Comparison of ENCODE assay signal across 25 cellular contexts in the genomic region with DNA sequence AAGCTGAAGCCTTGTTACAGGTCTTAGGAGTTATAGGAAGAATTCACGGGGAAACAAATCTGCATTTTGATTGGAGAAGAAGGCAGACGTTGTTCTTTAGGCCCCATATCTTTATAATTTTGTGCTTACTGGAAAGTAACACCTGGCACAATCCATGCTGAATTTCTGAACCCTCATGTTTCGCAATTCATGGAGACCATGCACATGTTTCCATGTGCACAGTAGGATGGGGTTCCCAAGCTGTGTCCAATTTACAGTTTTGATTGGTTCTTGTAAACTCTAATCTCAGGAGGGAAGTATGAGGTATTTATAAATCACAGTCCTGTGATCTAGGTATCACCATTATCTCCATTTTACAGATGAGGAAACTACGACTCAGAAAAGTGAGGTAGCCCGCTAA. TPM values are rescaled to one million over a fixed set of nuclear protein-coding genes. Genes with fewer than 3 reads are reported as not detected.
DNase-seq lines count a peak whose midpoint lies in the region; ATAC-seq, FAIRE-seq and TF ChIP-seq lines count a peak whose summit lies in the region.
"Had no signal": no experiment of that assay in that cellular context is flagged by ENCODE, and none has a peak within 500 bp of the region (broad histone marks: within the 10 kb centered on the region; RNA-seq: fewer than 3 reads in every experiment).

No MANE protein-coding gene starts in this region.

- no peak for TF ChIP-seq CTCF in activated CD8-positive, alpha-beta T cell treated with anti-CD3 and anti-CD28 coated beads for 36 hours (IDR thresholded peaks at IDR 0.05)
- no peak for TF ChIP-seq CTCF in K562 (IDR thresholded peaks at IDR 0.05 in 2 of 3, conservative IDR thresholded peaks at IDR 0.05 in 1 of 3; ENCODE audit: insufficient read depth in 2 of 3, low read depth in 1 of 3, low read length in 3 of 3)
- TF ChIP-seq CTCF in neutrophil (IDR thresholded peaks at IDR 0.05): no peak
- TF ChIP-seq CTCF in heart left ventricle (IDR thresholded peaks at IDR 0.05): no peak

- CTCF ChIA-PET in activated CD8-positive, alpha-beta T cell treated with anti-CD3 and anti-CD28 coated beads for 36 hours (lab: Charles Lee): interaction anchor here (1.1 to 1.9 kb wide), 2 partner anchors 42 to 75 kb away, joined by 3 to 5 read pairs; no protein-coding TSS in a partner anchor
- CTCF ChIA-PET in activated CD8-positive, alpha-beta T cell treated with anti-CD3 and anti-CD28 coated beads, Interleukin-2, amount 10 ng/mL, durations not matched to agents 7 days and 5 days (lab: Charles Lee): no interaction called here
- CTCF ChIA-PET in K562 (lab: Yijun Ruan, JAX; ENCODE audit: low intra/inter-chr PET ratio): no interaction called here

- no peak for TF ChIP-seq RAD21 in K562 (CRISPR knock-in tag; conservative IDR thresholded peaks at IDR 0.05 in 1 of 2, IDR thresholded peaks at IDR 0.05 in 1 of 2)

- no peak overlapping the region for H3K4me3 Mint-ChIP-seq in activated CD8-positive, alpha-beta T cell treated with anti-CD3 and anti-CD28 coated beads for 36 hours
- H3K4me3 Mint-ChIP-seq in activated CD8-positive, alpha-beta T cell treated with anti-CD3 and anti-CD28 coated beads, Interleukin-2, amount 10 ng/mL, durations not matched to agents 7 days and 5 days: no peak overlapping the region
- H3K4me3 Mint-ChIP-seq: CD4-positive, alpha-beta memory T cell had no signal

- H3K4me2 ChIP-seq in K562 (ENCODE audit: insufficient read depth, low read length): no peak overlapping the region

- H3K27me3 Mint-ChIP-seq in activated CD8-positive, alpha-beta T cell treated with anti-CD3 and anti-CD28 coated beads for 36 hours: no peaks in the 10 kb centered on the region
- H3K27me3 Mint-ChIP-seq in activated CD8-positive, alpha-beta T cell treated with anti-CD3 and anti-CD28 coated beads, Interleukin-2, amount 10 ng/mL, durations not matched to agents 7 days and 5 days (ENCODE audit: low read depth): no peaks in the 10 kb centered on the region
- H3K27me3 Mint-ChIP-seq: CD4-positive, alpha-beta memory T cell had no signal

- TF ChIP-seq EP300 in K562 (IDR thresholded peaks at IDR 0.05; ENCODE audit: low read length): no peak

- WGBS in K562 (ENCODE audit: insufficient coverage, low coverage, missing lambda C conversion rate): 55% methylated on average over 5 of the region's 5 CpGs
- 91 to 95% (median 94%) methylated on average over 5 of the region's 5 CpGs for WGBS in heart left ventricle, 4 donors

- H3K36me3 ChIP-seq in K562 (ENCODE audit: control insufficient read depth, insufficient read depth, low read length) (peaks cover 78% of the 10 kb centered on the region), neutrophil (peaks cover 47% of the 10 kb centered on the region), heart left ventricle (peaks cover 0 to 81% (median 43%) of the 10 kb centered on the region in 9 donors)

- H3K4me3 ChIP-seq in K562 (no peak overlapping the region), neutrophil (ENCODE audit: low read depth in 1 of 2, low read length in 1 of 2) (no peak overlapping the region), heart left ventricle (no peak overlapping the region)
- H3K4me3 ChIP-seq: BLaER1 treated with 17β-estradiol and CSF1 and Interleukin-3, amounts not matched to agents 10 nM and 100 nM; GM12878 had no signal

- TF ChIP-seq POLR2A in K562 (conservative IDR thresholded peaks at IDR 0.05): no peak
- no peak for TF ChIP-seq POLR2A in heart left ventricle (IDR thresholded peaks at IDR 0.05)

- no peaks in the 10 kb centered on the region for H3K4me1 ChIP-seq in K562 (replicated peaks in 1 of 2; ENCODE audit: control insufficient read depth in 2 of 2, insufficient read depth in 2 of 2, low read length in 2 of 2)
- peaks cover 33 to 39% of the 10 kb centered on the region in 2 experiments for H3K4me1 ChIP-seq in neutrophil (ENCODE audit: control insufficient read depth in 1 of 2, insufficient read depth in 1 of 2, low read depth in 1 of 2, low read length in 1 of 2)
- peaks cover 0 to 59% (median 0%) of the 10 kb centered on the region in 12 donors for H3K4me1 ChIP-seq in heart left ventricle

- intact Hi-C loops in activated CD8-positive, alpha-beta T cell treated with anti-CD3 and anti-CD28 coated beads for 36 hours (cut with micrococcal nuclease): no loop called here
- intact Hi-C loops in K562 (cut with micrococcal nuclease): no loop called here
- intact Hi-C loops in heart left ventricle (cut with DNase I): no loop called here

- no peaks in the 10 kb centered on the region for H3K9me3 Mint-ChIP-seq in activated CD8-positive, alpha-beta T cell treated with anti-CD3 and anti-CD28 coated beads for 36 hours
- H3K9me3 Mint-ChIP-seq in activated CD8-positive, alpha-beta T cell treated with anti-CD3 and anti-CD28 coated beads, Interleukin-2, amount 10 ng/mL, durations not matched to agents 7 days and 5 days (ENCODE audit: insufficient read depth): no peaks in the 10 kb centered on the region
- H3K9me3 Mint-ChIP-seq: CD4-positive, alpha-beta memory T cell had no signal

- no peaks in the 10 kb centered on the region for H3K9me1 ChIP-seq in K562 (ENCODE audit: control insufficient read depth, insufficient read depth, low read length)

- no peak overlapping the region for H3K27ac ChIP-seq in K562 (ENCODE audit: extremely low read depth, low read depth, low read length)
- H3K27ac ChIP-seq in neutrophil: peak overlapping the region; percentile 78
- H3K27ac ChIP-seq in heart left ventricle: no peak overlapping the region
- H3K27ac ChIP-seq: BLaER1 treated with 17β-estradiol and CSF1 and Interleukin-3, amounts not matched to agents 10 nM and 100 nM had no signal

- H3K27me3 ChIP-seq in K562 (ENCODE audit: control insufficient read depth in 2 of 2, insufficient read depth in 2 of 2, low read length in 2 of 2): no peaks in the 10 kb centered on the region
- H3K27me3 ChIP-seq in neutrophil: no peaks in the 10 kb centered on the region
- H3K27me3 ChIP-seq in heart left ventricle: no peaks in the 10 kb centered on the region
- H3K27me3 ChIP-seq: BLaER1 treated with 17β-estradiol and CSF1 and Interleukin-3, amounts not matched to agents 10 nM and 100 nM had no signal

- H3K9me3 ChIP-seq in K562 (replicated peaks; ENCODE audit: control insufficient read depth, insufficient read depth, low read depth, low read length) (no peaks in the 10 kb centered on the region), neutrophil (no peaks in the 10 kb centered on the region), heart left ventricle (no peaks in the 10 kb centered on the region)
- H3K9me3 ChIP-seq: BLaER1 treated with 17β-estradiol and CSF1 and Interleukin-3, amounts not matched to agents 10 nM and 100 nM had no signal

- BruUV-seq in K562 (replicated peaks; lab: Mats Ljungman, UMichigan): no TSS peak

- peaks cover 10% of the 10 kb centered on the region; the same call in 1 of the 3 replicates for H3K79me2 ChIP-seq in K562 (ENCODE audit: control insufficient read depth, insufficient read depth, low read length)

- POLR2A ChIA-PET in activated CD8-positive, alpha-beta T cell treated with anti-CD3 and anti-CD28 coated beads for 36 hours (lab: Charles Lee): interaction anchor here (1.0 to 1.2 kb wide), 3 partner anchors 36 to 89 kb away, joined by 3 read pairs; no protein-coding TSS in a partner anchor
- POLR2A ChIA-PET in activated CD8-positive, alpha-beta T cell treated with anti-CD3 and anti-CD28 coated beads, Interleukin-2, amount 10 ng/mL, durations not matched to agents 7 days and 5 days (lab: Charles Lee): no interaction called here
- POLR2A ChIA-PET in K562 (lab: Yijun Ruan, JAX): no interaction called here

- no peak overlapping the region for H3K9ac ChIP-seq in K562 (ENCODE audit: insufficient read depth in 1 of 2, low read depth in 2 of 2, low read length in 2 of 2)
- H3K9ac ChIP-seq: BLaER1 treated with 17β-estradiol and CSF1 and Interleukin-3, amounts not matched to agents 10 nM and 100 nM had no signal

- no peak for FAIRE-seq in K562 (lab: Jason Lieb, UNC)
- FAIRE-seq: GM12878, RCC 7860 had no signal

- in situ Hi-C loops in K562 (cut with MboI): no loop called here

- H3K36me3 Mint-ChIP-seq in activated CD8-positive, alpha-beta T cell treated with anti-CD3 and anti-CD28 coated beads for 36 hours (ENCODE audit: low read depth): peaks cover 63% of the 10 kb centered on the region
- peaks cover 77% of the 10 kb centered on the region for H3K36me3 Mint-ChIP-seq in activated CD8-positive, alpha-beta T cell treated with anti-CD3 and anti-CD28 coated beads, Interleukin-2, amount 10 ng/mL, durations not matched to agents 7 days and 5 days (ENCODE audit: low read depth)

- H4K20me1 ChIP-seq in K562 (replicated peaks; ENCODE audit: control insufficient read depth, insufficient read depth, low read length): no peaks in the 10 kb centered on the region

- ATAC-seq in activated CD8-positive, alpha-beta T cell treated with anti-CD3 and anti-CD28 coated beads for 36 hours: peak; percentile 27
- ATAC-seq in activated CD8-positive, alpha-beta T cell treated with anti-CD3 and anti-CD28 coated beads, Interleukin-2, amount 10 ng/mL, durations not matched to agents 7 days and 5 days: no peak
- ATAC-seq in K562 (no peak), heart left ventricle (no peak)
- ATAC-seq: Right ventricle myocardium inferior had no signal

- no peak overlapping the region for H3K27ac Mint-ChIP-seq in activated CD8-positive, alpha-beta T cell treated with anti-CD3 and anti-CD28 coated beads for 36 hours
- no peak overlapping the region for H3K27ac Mint-ChIP-seq in activated CD8-positive, alpha-beta T cell treated with anti-CD3 and anti-CD28 coated beads, Interleukin-2, amount 10 ng/mL, durations not matched to agents 7 days and 5 days

- DNase-seq in activated CD8-positive, alpha-beta T cell treated with anti-CD3 and anti-CD28 coated beads for 36 hours: no peak
- no peak for DNase-seq in activated CD8-positive, alpha-beta T cell treated with anti-CD3 and anti-CD28 coated beads, Interleukin-2, amount 10 ng/mL, durations not matched to agents 7 days and 5 days
- DNase-seq in K562 (ENCODE audit: extremely low read depth in 1 of 4, low spot score in 3 of 4) (no peak), SHP77 (lab: John Stamatoyannopoulos, UW) (no peak), heart left ventricle (no peak), COLO668 (lab: John Stamatoyannopoulos, UW; ENCODE audit: unreplicated experiment) (no peak)
- DNase-seq: 8988T; CD4-positive, alpha-beta memory T cell; DND-41; KBM-7; NCI-H1105; NCI-H146; NCI-H2029; NCI-H2227 treated with DMSO at 0.1 percent for 48 hours; NCI-H510A treated with DMSO at 0.1 percent for 48 hours; NCI-H774; NK-92 treated with Interleukin-12 subunit alpha and Interleukin-12 subunit beta, amount 100 ng/mL, for 24 hours; OCI-M1 had no signal

- peaks cover 33% of the 10 kb centered on the region for H3K4me1 Mint-ChIP-seq in activated CD8-positive, alpha-beta T cell treated with anti-CD3 and anti-CD28 coated beads for 36 hours (ENCODE audit: low read depth)
- peaks cover 30% of the 10 kb centered on the region for H3K4me1 Mint-ChIP-seq in activated CD8-positive, alpha-beta T cell treated with anti-CD3 and anti-CD28 coated beads, Interleukin-2, amount 10 ng/mL, durations not matched to agents 7 days and 5 days (ENCODE audit: low read depth)

- H2AFZ ChIP-seq in K562 (ENCODE audit: low read depth, low read length): no peak overlapping the region

RNA-seq across cellular contexts. Expression of a gene that starts 7.8 kb away (rescaled TPM):
- not detected for total RNA-seq in activated CD8-positive, alpha-beta T cell treated with anti-CD3 and anti-CD28 coated beads for 36 hours
- not detected for total RNA-seq in activated CD8-positive, alpha-beta T cell treated with anti-CD3 and anti-CD28 coated beads, Interleukin-2, amount 10 ng/mL, durations not matched to agents 7 days and 5 days
- not detected in 2 replicates for total RNA-seq in K562 (2011; cell fraction: chromatin; rRNA removed; ENCODE audit: low replicate concordance)
- not detected in 2 replicates for total RNA-seq in K562 (2011; cell fraction: nucleolus; rRNA removed)
- total RNA-seq in K562 (2011; cell fraction: nucleoplasm; rRNA removed): not detected in 2 replicates
- 2.2 TPM in 1 of 2 replicates, not detected in the other for total RNA-seq in K562 (2014; rRNA removed)
- not detected in 2 replicates for total RNA-seq in K562 (2014; rRNA removed; fragmentation: Illumina TruSeq; extraction: Trizol)
- total RNA-seq in K562 (2015; rRNA removed; fragmentation: Illumina TruSeq; extraction: Trizol): not detected in 2 replicates
- not detected in 2 replicates for total RNA-seq in K562 (2021)
- polyA plus RNA-seq in K562 (2011; rRNA removed): not detected in 2 replicates
- not detected in 2 replicates for polyA plus RNA-seq in K562 (2011; cell fraction: cytosol; rRNA removed)
- not detected in 2 replicates for polyA plus RNA-seq in K562 (2011; cell fraction: nucleus; rRNA removed)
- polyA plus RNA-seq in K562 (2012): not detected in 2 replicates
- polyA plus RNA-seq in K562 (2014; fragmentation: Illumina TruSeq; extraction: Trizol): not detected in 2 replicates
- polyA plus RNA-seq in K562 (2014; fragmentation: Nextera tagmentation; extraction: Ambion mirVana): not detected
- polyA plus RNA-seq in K562 (2014; rRNA removed): not detected in 2 replicates
- polyA minus RNA-seq in K562 (2011; rRNA and poly(A)+ RNA removed): not detected in 2 replicates
- polyA minus RNA-seq in K562 (2011; cell fraction: cytosol; rRNA and poly(A)+ RNA removed): not detected in 2 replicates
- polyA minus RNA-seq in K562 (2011; cell fraction: nucleus; rRNA and poly(A)+ RNA removed): not detected in 2 replicates
- not detected for total RNA-seq in heart left ventricle
- not detected for polyA plus RNA-seq in heart left ventricle
- total RNA-seq: CD4-positive, alpha-beta memory T cell; H4; Right ventricle myocardium inferior; SK-MEL-5 had no signal
- polyA plus RNA-seq: CD4-positive, alpha-beta memory T cell had no signal

RNA-seq across cellular contexts. Expression of a gene that starts 56.3 kb away (rescaled TPM):
- total RNA-seq in activated CD8-positive, alpha-beta T cell treated with anti-CD3 and anti-CD28 coated beads for 36 hours: 10 to 100 TPM; 22.5 to 25.9 TPM
- total RNA-seq in activated CD8-positive, alpha-beta T cell treated with anti-CD3 and anti-CD28 coated beads, Interleukin-2, amount 10 ng/mL, durations not matched to agents 7 days and 5 days: 10 to 100 TPM; 35.6 to 40.5 TPM
- total RNA-seq in K562 (2011; cell fraction: chromatin; rRNA removed; ENCODE audit: low replicate concordance): 58.0 and 91.6 TPM in 2 replicates
- 28.3 and 32.4 TPM in 2 replicates for total RNA-seq in K562 (2011; cell fraction: nucleolus; rRNA removed)
- 42.3 and 58.9 TPM in 2 replicates for total RNA-seq in K562 (2011; cell fraction: nucleoplasm; rRNA removed)
- total RNA-seq in K562 (2014; rRNA removed) (5.8 and 6.1 TPM in 2 replicates), K562 (2014; rRNA removed; fragmentation: Illumina TruSeq; extraction: Trizol) (7.5 and 9.6 TPM in 2 replicates), K562 (2015; rRNA removed; fragmentation: Illumina TruSeq; extraction: Trizol) (8.0 and 8.9 TPM in 2 replicates), K562 (2021) (5.8 and 9.2 TPM in 2 replicates), heart left ventricle (10 to 100 TPM in 7 of 9 donors, 1 to 10 TPM in 2; 9.6 to 31.4 (median 21.2) TPM)
- polyA plus RNA-seq in K562 (2011; rRNA removed) (8.2 and 14.1 TPM in 2 replicates), K562 (2014; fragmentation: Illumina TruSeq; extraction: Trizol) (6.7 and 7.6 TPM in 2 replicates), K562 (2014; fragmentation: Nextera tagmentation; extraction: Ambion mirVana) (1 to 10 TPM in 1 of 2 experiments, under 1 TPM in 1; 0.41 to 1.3 TPM), K562 (2014; rRNA removed) (3.5 and 5.8 TPM in 2 replicates), heart left ventricle (1 to 10 TPM; 4.5 to 5.0 TPM)
- polyA plus RNA-seq in K562 (2011; cell fraction: cytosol; rRNA removed): 12.3 and 12.6 TPM in 2 replicates
- 43.1 and 66.4 TPM in 2 replicates for polyA plus RNA-seq in K562 (2011; cell fraction: nucleus; rRNA removed)
- 2.8 and 5.5 TPM in 2 replicates for polyA plus RNA-seq in K562 (2012)
- polyA minus RNA-seq in K562 (2011; rRNA and poly(A)+ RNA removed): 27.4 and 34.8 TPM in 2 replicates
- 8.8 and 9.3 TPM in 2 replicates for polyA minus RNA-seq in K562 (2011; cell fraction: cytosol; rRNA and poly(A)+ RNA removed)
- polyA minus RNA-seq in K562 (2011; cell fraction: nucleus; rRNA and poly(A)+ RNA removed): 47.0 and 67.5 TPM in 2 replicates

RNA-seq across cellular contexts. Expression of a gene that starts 56.4 kb away (rescaled TPM):
- 10 to 100 TPM; 85.0 to 85.5 TPM for total RNA-seq in activated CD8-positive, alpha-beta T cell treated with anti-CD3 and anti-CD28 coated beads for 36 hours
- total RNA-seq in activated CD8-positive, alpha-beta T cell treated with anti-CD3 and anti-CD28 coated beads, Interleukin-2, amount 10 ng/mL, durations not matched to agents 7 days and 5 days: 10 to 100 TPM; 88.9 to 91.7 TPM
- 3.7 and 9.4 TPM in 2 replicates for total RNA-seq in K562 (2011; cell fraction: chromatin; rRNA removed; ENCODE audit: low replicate concordance)
- total RNA-seq in K562 (2011; cell fraction: nucleolus; rRNA removed): 3.6 and 3.8 TPM in 2 replicates
- total RNA-seq in K562 (2011; cell fraction: nucleoplasm; rRNA removed): 5.1 and 9.8 TPM in 2 replicates
- total RNA-seq in K562 (2014; rRNA removed) (45.1 and 56.5 TPM in 2 replicates), K562 (2014; rRNA removed; fragmentation: Illumina TruSeq; extraction: Trizol) (94.7 and 103 TPM in 2 replicates), K562 (2015; rRNA removed; fragmentation: Illumina TruSeq; extraction: Trizol) (89.2 and 96.6 TPM in 2 replicates), K562 (2021) (65.8 and 67.8 TPM in 2 replicates), heart left ventricle (10 to 100 TPM; 63.6 to 97.0 (median 77.4) TPM)
- polyA plus RNA-seq in K562 (2011; rRNA removed) (56.7 and 89.6 TPM in 2 replicates), K562 (2014; fragmentation: Illumina TruSeq; extraction: Trizol) (113 and 118 TPM in 2 replicates), K562 (2014; fragmentation: Nextera tagmentation; extraction: Ambion mirVana) (100 to 1,000 TPM; 121 to 129 TPM), K562 (2014; rRNA removed) (76.6 and 89.8 TPM in 2 replicates), heart left ventricle (100 to 1,000 TPM in 1 of 2 donors, 10 to 100 TPM in 1; 76.4 to 171 TPM)
- polyA plus RNA-seq in K562 (2011; cell fraction: cytosol; rRNA removed): 7.9 and 18.4 TPM in 2 replicates
- 8.8 and 17.9 TPM in 2 replicates for polyA plus RNA-seq in K562 (2011; cell fraction: nucleus; rRNA removed)
- 80.7 and 91.2 TPM in 2 replicates for polyA plus RNA-seq in K562 (2012)
- polyA minus RNA-seq in K562 (2011; rRNA and poly(A)+ RNA removed): 33.0 and 42.3 TPM in 2 replicates
- 17.2 and 19.4 TPM in 2 replicates for polyA minus RNA-seq in K562 (2011; cell fraction: cytosol; rRNA and poly(A)+ RNA removed)
- 3.9 and 7.0 TPM in 2 replicates for polyA minus RNA-seq in K562 (2011; cell fraction: nucleus; rRNA and poly(A)+ RNA removed)
